35 cellular contexts compared by ENCODE assay signal in the genomic region with DNA sequence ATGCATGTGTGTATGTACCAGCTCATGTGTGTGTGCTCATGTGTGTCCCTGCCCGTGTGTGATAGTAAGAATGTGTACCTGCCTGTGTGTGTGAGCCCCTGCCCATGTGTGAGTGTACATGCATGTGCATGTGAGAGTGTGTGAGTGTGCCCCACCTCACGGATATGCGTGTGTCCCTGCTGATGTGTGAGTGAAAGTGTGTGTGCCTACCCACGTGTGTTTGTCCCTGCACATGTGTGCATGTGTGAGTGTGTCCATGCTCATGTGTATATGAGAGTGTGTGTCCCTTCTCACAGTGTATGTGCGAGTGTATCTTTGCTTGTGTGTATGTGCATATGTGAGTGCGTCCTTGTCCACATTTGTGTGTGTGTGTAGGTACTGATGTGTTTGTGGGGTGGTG.
"Had no signal": no experiment of that assay in that cellular context is flagged by ENCODE, and none has a peak within 500 bp of the region (broad histone marks: within the 10 kb centered on the region; RNA-seq: fewer than 3 reads in every experiment).

No MANE protein-coding gene starts in this region.

- H3K36me3 ChIP-seq: Peyer's patch, SJSA1 had no signal

- H3K4me3 Mint-ChIP-seq: activated B cell treated with CpG ODN at 0.5 μM for 24 hours; activated CD4-positive, alpha-beta memory T cell treated with anti-CD3 and anti-CD28 coated beads, Interleukin-2, amount 10 ng/mL, durations not matched to agents 7 days and 5 days; activated CD8-positive, alpha-beta memory T cell treated with anti-CD3 and anti-CD28 coated beads, Interleukin-2, amount 10 ng/mL, durations not matched to agents 7 days and 5 days; activated naive CD4-positive, alpha-beta T cell treated with anti-CD3 and anti-CD28 coated beads, Interleukin-2, amount 10 ng/mL, durations not matched to agents 7 days and 5 days; activated naive CD8-positive, alpha-beta T cell; activated naive CD8-positive, alpha-beta T cell treated with anti-CD3 and anti-CD28 coated beads, Interleukin-2, amount 50 U/mL, for 24 hours; brain had no signal

- H3K27ac Mint-ChIP-seq: activated B cell treated with CpG ODN at 0.5 μM for 24 hours; activated CD4-positive, alpha-beta memory T cell treated with anti-CD3 and anti-CD28 coated beads, Interleukin-2, amount 10 ng/mL, durations not matched to agents 7 days and 5 days; activated CD8-positive, alpha-beta memory T cell treated with anti-CD3 and anti-CD28 coated beads, Interleukin-2, amount 10 ng/mL, durations not matched to agents 7 days and 5 days; activated naive CD4-positive, alpha-beta T cell treated with anti-CD3 and anti-CD28 coated beads, Interleukin-2, amount 10 ng/mL, durations not matched to agents 7 days and 5 days; activated naive CD8-positive, alpha-beta T cell; activated naive CD8-positive, alpha-beta T cell treated with anti-CD3 and anti-CD28 coated beads, Interleukin-2, amount 50 U/mL, for 24 hours had no signal

- H3K36me3 Mint-ChIP-seq: activated CD8-positive, alpha-beta memory T cell treated with anti-CD3 and anti-CD28 coated beads, Interleukin-2, amount 10 ng/mL, durations not matched to agents 7 days and 5 days; activated naive CD4-positive, alpha-beta T cell treated with anti-CD3 and anti-CD28 coated beads, Interleukin-2, amount 10 ng/mL, durations not matched to agents 7 days and 5 days; activated naive CD8-positive, alpha-beta T cell; brain had no signal

- H3K4me1 Mint-ChIP-seq: activated B cell treated with CpG ODN at 0.5 μM for 24 hours; activated CD4-positive, alpha-beta memory T cell treated with anti-CD3 and anti-CD28 coated beads, Interleukin-2, amount 10 ng/mL, durations not matched to agents 7 days and 5 days; activated CD8-positive, alpha-beta memory T cell treated with anti-CD3 and anti-CD28 coated beads, Interleukin-2, amount 10 ng/mL, durations not matched to agents 7 days and 5 days; activated naive CD4-positive, alpha-beta T cell treated with anti-CD3 and anti-CD28 coated beads, Interleukin-2, amount 10 ng/mL, durations not matched to agents 7 days and 5 days; activated naive CD8-positive, alpha-beta T cell treated with anti-CD3 and anti-CD28 coated beads, Interleukin-2, amount 50 U/mL, for 24 hours; brain had no signal

- H3K9me3 ChIP-seq: Peyer's patch, SJSA1 had no signal

- H3K9me3 Mint-ChIP-seq: activated B cell treated with CpG ODN at 0.5 μM for 24 hours; activated CD4-positive, alpha-beta memory T cell treated with anti-CD3 and anti-CD28 coated beads, Interleukin-2, amount 10 ng/mL, durations not matched to agents 7 days and 5 days; activated naive CD4-positive, alpha-beta T cell treated with anti-CD3 and anti-CD28 coated beads, Interleukin-2, amount 10 ng/mL, durations not matched to agents 7 days and 5 days; activated naive CD8-positive, alpha-beta T cell treated with anti-CD3 and anti-CD28 coated beads, Interleukin-2, amount 50 U/mL, for 24 hours; brain had no signal

- H3K4me3 ChIP-seq: Peyer's patch, SJSA1 had no signal

- H3K27me3 Mint-ChIP-seq: activated CD4-positive, alpha-beta memory T cell treated with anti-CD3 and anti-CD28 coated beads, Interleukin-2, amount 10 ng/mL, durations not matched to agents 7 days and 5 days; activated naive CD4-positive, alpha-beta T cell treated with anti-CD3 and anti-CD28 coated beads, Interleukin-2, amount 10 ng/mL, durations not matched to agents 7 days and 5 days; activated naive CD8-positive, alpha-beta T cell; activated naive CD8-positive, alpha-beta T cell treated with anti-CD3 and anti-CD28 coated beads, Interleukin-2, amount 50 U/mL, for 24 hours had no signal

- H3K27me3 ChIP-seq: Peyer's patch had no signal

- DNase-seq: activated B cell treated with CpG ODN at 0.5 μM for 24 hours; activated CD4-positive, alpha-beta memory T cell treated with anti-CD3 and anti-CD28 coated beads, Interleukin-2, amount 10 ng/mL, durations not matched to agents 7 days and 5 days; activated CD4-positive, alpha-beta T cell treated with anti-CD3 and anti-CD28 coated beads for 4 hours; activated CD4-positive, alpha-beta T cell treated with anti-CD3 and anti-CD28 coated beads, Interleukin-2, amount 50 U/mL, for 1 hour; activated CD4-positive, CD25-positive, alpha-beta regulatory T cell treated with anti-CD3 and anti-CD28 coated beads, Interleukin-2, amount 50 U/mL, for 72 hours; activated CD8-positive, alpha-beta memory T cell treated with anti-CD3 and anti-CD28 coated beads for 24 hours; activated CD8-positive, alpha-beta memory T cell treated with anti-CD3 and anti-CD28 coated beads, Interleukin-2, amount 10 ng/mL, durations not matched to agents 7 days and 5 days; activated CD8-positive, alpha-beta memory T cell treated with anti-CD3 and anti-CD28 coated beads, Interleukin-2, amount 50 U/mL, for 48 hours; activated effector memory CD4-positive, alpha-beta T cell treated with Interleukin-2 at 50 U/mL for 16 hours; activated naive CD4-positive, alpha-beta T cell treated with anti-CD3 and anti-CD28 coated beads, Interleukin-2, amount 10 ng/mL, durations not matched to agents 7 days and 5 days; activated naive CD8-positive, alpha-beta T cell treated with anti-CD3 and anti-CD28 coated beads, Interleukin-2, amount 50 U/mL, for 24 hours; activated T-cell treated with anti-CD3 and anti-CD28 coated beads, Interleukin-2, amount 50 U/mL, for 48 hours; anterior cingulate cortex; central memory CD4-positive, alpha-beta T cell; MM.1S; MV-4-11; NCI-H1092; NCI-H1436 treated with DMSO at 0.1 percent for 48 hours; NCI-H1694 treated with DMSO at 0.1 percent for 48 hours; NCI-H2029; NCI-H345; NCI-H524 treated with DMSO at 0.1 percent for 48 hours; PC-3; RPMI8226; SHP77 treated with DMSO at 0.1 percent for 48 hours; T-helper 1 cell; T-helper 2 cell; T-helper 9 cell had no signal

- ATAC-seq: activated CD8-positive, alpha-beta memory T cell treated with anti-CD3 and anti-CD28 coated beads, Interleukin-2, amount 10 ng/mL, durations not matched to agents 7 days and 5 days; activated naive CD8-positive, alpha-beta T cell treated with anti-CD3 and anti-CD28 coated beads, Interleukin-2, amount 50 U/mL, for 24 hours; PC-3; SK-N-SH treated with all-trans-retinoic acid at 6 μM for 48 hours had no signal

- H3K9ac ChIP-seq: KMS-11 had no signal

- H3K4me1 ChIP-seq: Peyer's patch, SJSA1 had no signal

- H3K27ac ChIP-seq: KMS-11, Peyer's patch, SJSA1, VCaP had no signal

- H3K4me2 ChIP-seq: KMS-11 had no signal
